Comparison of ENCODE assay signal across 8 cellular contexts in genomic region chr9:133029994-133030316, GRCh38. TPM values are rescaled to one million over a fixed set of nuclear protein-coding genes. Genes with fewer than 3 reads are reported as not detected.
DNase-seq lines count a peak whose midpoint lies in the region; ATAC-seq, FAIRE-seq and TF ChIP-seq lines count a peak whose summit lies in the region.

No MANE protein-coding gene starts in this region.

- H3K4me2 ChIP-seq in HepG2 (ENCODE audit: low read depth, low read length) = peak overlapping the region; percentile 85

- peak overlapping the region; percentile 93 to 99 (median 98) for H3K4me3 Mint-ChIP-seq in CD4-positive, alpha-beta memory T cell

- TF ChIP-seq CTCF in HepG2 (CRISPR knock-in tag; IDR thresholded peaks at IDR 0.05) (no peak), upper lobe of left lung (IDR thresholded peaks at IDR 0.05) (no peak)

- peak overlapping the region; percentile 83 for H3K27ac ChIP-seq in CD4-positive, alpha-beta memory T cell (ENCODE audit: low read depth, low read length)
- H3K27ac ChIP-seq in angular gyrus (ENCODE audit: low read depth, low read length) = peak overlapping the region; percentile 79
- peak overlapping the region; percentile 76 for H3K27ac ChIP-seq in HepG2 (ENCODE audit: extremely low read length, insufficient read depth, low read length)
- H3K27ac ChIP-seq in upper lobe of left lung = peak overlapping the region; percentile 91 to 97 (median 93)

- no peak overlapping the region for H2AFZ ChIP-seq in HepG2 (ENCODE audit: low read length)

- peak overlapping the region; percentile 93 for H3K9ac ChIP-seq in HepG2 (ENCODE audit: insufficient read depth, low read depth, low read length)

- no peak for TF ChIP-seq RAD21 in HepG2 (CRISPR knock-in tag; IDR thresholded peaks at IDR 0.05)

- H4K20me1 ChIP-seq in HepG2 (ENCODE audit: insufficient read depth, low read length) = peaks cover 4% of the 10 kb centered on the region; the same call in 1 of the 2 replicates

- no peaks in the 10 kb centered on the region for H3K27me3 ChIP-seq in CD4-positive, alpha-beta memory T cell (ENCODE audit: insufficient read depth, low read length)
- no peaks in the 10 kb centered on the region; a peak in 1 of 5 replicates for H3K27me3 ChIP-seq in HepG2 (ENCODE audit: control insufficient read depth in 1 of 2, insufficient read depth in 2 of 2, low read length in 2 of 2)
- H3K27me3 ChIP-seq in upper lobe of left lung = no peaks in the 10 kb centered on the region

- H3K79me2 ChIP-seq in HepG2 (ENCODE audit: insufficient read depth, low read length) = peaks cover 43% of the 10 kb centered on the region

- CTCF ChIA-PET in CD4-positive, alpha-beta memory T cell (lab: Charles Lee; ENCODE audit: partially characterized antibody) = interaction anchor here (0.6 to 5.1 kb wide), 10 partner anchors 7 to 386 kb away, joined by 3 to 35 read pairs (median 4); no protein-coding TSS in a partner anchor
- CTCF ChIA-PET in HepG2 (lab: Yijun Ruan, JAX; ENCODE audit: low intra/inter-chr PET ratio, low total read pairs) = no interaction called here

- in situ Hi-C loops in HepG2 (cut with HindIII; ENCODE audit: extremely low pct_ligation_motif_present, low pct_unique_long_range_greater_than_20kb) = no loop called here

- FAIRE-seq in HepG2 (lab: Jason Lieb, UNC) = no peak

- peaks cover 17 to 69% (median 46%) of the 10 kb centered on the region in 4 donors for H3K4me1 Mint-ChIP-seq in CD4-positive, alpha-beta memory T cell

- H3K27ac Mint-ChIP-seq in CD4-positive, alpha-beta memory T cell = peak overlapping the region; percentile 94 to 99 (median 98)

- intact Hi-C loops in CD4-positive, alpha-beta memory T cell (cut with micrococcal nuclease) = loop anchor here (1.0 to 10.0 kb wide), 2 partner anchors 114 to 155 kb away; no protein-coding TSS in a partner anchor
- intact Hi-C loops in HepG2 (cut with micrococcal nuclease; ENCODE audit: unreplicated experiment) = loop anchor here (5.0 kb wide), 1 partner anchor 117 kb away; no protein-coding TSS in a partner anchor

- ATAC-seq in HG03025 (IDR thresholded peaks at IDR 0.05; ENCODE audit: low FRiP score, unreplicated experiment) = peak; percentile 5
- ATAC-seq in HepG2 = no peak; the same call in 2 of the 3 replicates
- peak in 1 of 2 donors; percentile 19 for ATAC-seq in upper lobe of left lung (ENCODE audit: low FRiP score in 2 of 2)

- no peaks in the 10 kb centered on the region for H3K9me3 Mint-ChIP-seq in CD4-positive, alpha-beta memory T cell

- H3K36me3 Mint-ChIP-seq in CD4-positive, alpha-beta memory T cell = peaks cover 0 to 30% of the 10 kb centered on the region in 2 donors

- peak overlapping the region; percentile 84 for H3K4me3 ChIP-seq in CD4-positive, alpha-beta memory T cell (ENCODE audit: low read length in 2 of 2)
- H3K4me3 ChIP-seq in HepG2 (replicated peaks in 1 of 3; ENCODE audit: insufficient read depth in 1 of 3, low read depth in 2 of 3, low read length in 3 of 3) (peak overlapping the region; percentile 93 to 99 (median 95)), upper lobe of left lung (peak overlapping the region; percentile 73 to 92 (median 86))

- H3K27me3 Mint-ChIP-seq in CD4-positive, alpha-beta memory T cell = no peaks in the 10 kb centered on the region

- no peaks in the 10 kb centered on the region for H3K36me3 ChIP-seq in CD4-positive, alpha-beta memory T cell (ENCODE audit: insufficient read depth, low read length)
- H3K36me3 ChIP-seq in HepG2 (replicated peaks in 1 of 2; ENCODE audit: control insufficient read depth in 1 of 2, insufficient read depth in 2 of 2, low read length in 2 of 2) = peaks cover 2 to 7% of the 10 kb centered on the region in 2 experiments; a peak in 4 of 5 replicates
- no peaks in the 10 kb centered on the region for H3K36me3 ChIP-seq in upper lobe of left lung

- WGBS in HepG2 (ENCODE audit: low lambda C conversion rate) = no CpG with 5 or more reads among the region's 28 CpGs
- 1 to 2% methylated on average over 10 to 14 of the region's 28 CpGs for WGBS in upper lobe of left lung, 2 donors

- peaks cover 27% of the 10 kb centered on the region for H3K4me1 ChIP-seq in CD4-positive, alpha-beta memory T cell (ENCODE audit: insufficient read depth, low read length)
- H3K4me1 ChIP-seq in HepG2 (ENCODE audit: insufficient read depth, low read length) = peaks cover 42% of the 10 kb centered on the region
- H3K4me1 ChIP-seq in upper lobe of left lung = peaks cover 22 to 38% (median 31%) of the 10 kb centered on the region in 4 donors

- no peaks in the 10 kb centered on the region for H3K9me3 ChIP-seq in CD4-positive, alpha-beta memory T cell (ENCODE audit: control insufficient read depth in 1 of 2, low read length in 2 of 2)
- H3K9me3 ChIP-seq in HepG2 (ENCODE audit: low read length) (no peaks in the 10 kb centered on the region), upper lobe of left lung (no peaks in the 10 kb centered on the region)

- POLR2A ChIA-PET in CD4-positive, alpha-beta memory T cell (lab: Charles Lee; ENCODE audit: partially characterized antibody) = interaction anchor here (0.8 to 4.1 kb wide), 24 partner anchors 8 to 1134 kb away, joined by 3 to 59 read pairs (median 6); partner anchors contain the start of genes DDX31, GTF3C4, RALGDS and RNU6ATAC
- POLR2A ChIA-PET in HepG2 (lab: Yijun Ruan, JAX) = interaction anchor here (0.6 to 2.3 kb wide), 33 partner anchors 8 to 1135 kb away, joined by 3 to 27 read pairs (median 5); partner anchors contain the start of genes CACFD1, DDX31, GTF3C4 and SETX

- TF ChIP-seq POLR2A in HepG2 (IDR thresholded peaks at IDR 0.05; ENCODE audit: insufficient read depth in 1 of 2, low read depth in 2 of 2, low read length in 2 of 2) (no peak), upper lobe of left lung (IDR thresholded peaks at IDR 0.05) (no peak)

- TF ChIP-seq EP300 in HepG2 (IDR thresholded peaks at IDR 0.05; ENCODE audit: low read depth in 2 of 2, low read length in 2 of 2) = no peak
- TF ChIP-seq EP300 in HepG2 (CRISPR knock-in tag; IDR thresholded peaks at IDR 0.05; ENCODE audit: borderline replicate concordance) = no peak
- no peak for TF ChIP-seq EP300 in upper lobe of left lung (IDR thresholded peaks at IDR 0.05)

- peak in 1 of 5 donors; percentile 17 for DNase-seq in CD4-positive, alpha-beta memory T cell
- DNase-seq in HepG2 (ENCODE audit: low spot score) = no peak
- peak in 1 of 2 donors; percentile 25 for DNase-seq in upper lobe of left lung
- no peak for DNase-seq in activated effector memory CD4-positive, alpha-beta T cell treated with Interleukin-2 at 50 U/mL for 16 hours
- no peak for DNase-seq in NCI-H2227 treated with DMSO at 0.1 percent for 48 hours (lab: John Stamatoyannopoulos, UW)
- no peak for DNase-seq in activated CD4-positive, CD25-positive, alpha-beta regulatory T cell treated with anti-CD3 and anti-CD28 coated beads, Interleukin-2, amount 50 U/mL, for 72 hours

- BruUV-seq in HepG2 (replicated peaks; lab: Mats Ljungman, UMichigan) = TSS peak; percentile 97

RNA-seq across cellular contexts. Expression of gene GTF3C5, which starts 0.8 kb away (rescaled TPM):
- 10 to 100 TPM; 71.3 to 71.5 TPM for total RNA-seq in CD4-positive, alpha-beta memory T cell
- polyA plus RNA-seq in CD4-positive, alpha-beta memory T cell = 10 to 100 TPM; 33.5 to 34.0 TPM
- total RNA-seq in HepG2 (2016; rRNA removed; fragmentation: Illumina TruSeq; extraction: Trizol) = 43.4 and 66.9 TPM in 2 replicates
- 11.7 and 12.3 TPM in 2 replicates for total RNA-seq in HepG2 (2016; cell fraction: cytosol; rRNA removed; fragmentation: Illumina TruSeq; extraction: Trizol; ENCODE audit: low read depth)
- 37.9 and 65.5 TPM in 2 replicates for total RNA-seq in HepG2 (2016; cell fraction: insoluble cytoplasmic fraction; rRNA removed; fragmentation: Illumina TruSeq; extraction: Trizol)
- 20.2 and 20.6 TPM in 2 replicates for total RNA-seq in HepG2 (2016; cell fraction: membrane; rRNA removed; fragmentation: Illumina TruSeq; extraction: Trizol)
- total RNA-seq in HepG2 (2016; cell fraction: nucleus; rRNA removed; fragmentation: Illumina TruSeq; extraction: Trizol) = 76.0 and 76.7 TPM in 2 replicates
- polyA plus RNA-seq in HepG2 (2011; rRNA removed) = 92.6 and 110 TPM in 2 replicates
- polyA plus RNA-seq in HepG2 (2011; cell fraction: cytosol; rRNA removed) = 46.1 and 57.8 TPM in 2 replicates
- polyA plus RNA-seq in HepG2 (2011; cell fraction: nucleus; rRNA removed) = 477 and 487 TPM in 2 replicates
- polyA plus RNA-seq in HepG2 (2012) = 45.0 and 56.0 TPM in 2 replicates
- polyA plus RNA-seq in HepG2 (2016; cell fraction: cytosol; fragmentation: Illumina TruSeq; extraction: Trizol; ENCODE audit: low read depth) = 5.5 and 5.8 TPM in 2 replicates
- polyA plus RNA-seq in HepG2 (2016; cell fraction: insoluble cytoplasmic fraction; fragmentation: Illumina TruSeq; extraction: Trizol; ENCODE audit: low read depth) = 45.6 and 51.5 TPM in 2 replicates
- 13.2 and 13.8 TPM in 2 replicates for polyA plus RNA-seq in HepG2 (2016; cell fraction: membrane; fragmentation: Illumina TruSeq; extraction: Trizol; ENCODE audit: low read depth)
- polyA plus RNA-seq in HepG2 (2016; cell fraction: nucleus; fragmentation: Illumina TruSeq; extraction: Trizol; ENCODE audit: insufficient read depth, low read depth) = 196 and 212 TPM in 2 replicates
- polyA minus RNA-seq in HepG2 (2011; rRNA and poly(A)+ RNA removed; ENCODE audit: low replicate concordance) = 27.9 and 79.3 TPM in 2 replicates
- 24.3 and 26.7 TPM in 2 replicates for polyA minus RNA-seq in HepG2 (2011; cell fraction: cytosol; rRNA and poly(A)+ RNA removed)
- polyA minus RNA-seq in HepG2 (2011; cell fraction: nucleus; rRNA and poly(A)+ RNA removed) = 98.5 and 99.1 TPM in 2 replicates
- total RNA-seq in upper lobe of left lung = 100 to 1,000 TPM in 1 of 6 donors, 10 to 100 TPM in 5; 40.9 to 133 (median 49.7) TPM

RNA-seq across cellular contexts. Expression of gene CEL, which starts 31.8 kb away (rescaled TPM):
- 1 to 10 TPM; 1.2 to 1.6 TPM for total RNA-seq in CD4-positive, alpha-beta memory T cell
- under 1 TPM in 1 of 2 donors, not detected in 1; 0.15 TPM for polyA plus RNA-seq in CD4-positive, alpha-beta memory T cell
- total RNA-seq in HepG2 (2016; rRNA removed; fragmentation: Illumina TruSeq; extraction: Trizol) = 0.62 and 1.5 TPM in 2 replicates
- 0.35 and 0.40 TPM in 2 replicates for total RNA-seq in HepG2 (2016; cell fraction: cytosol; rRNA removed; fragmentation: Illumina TruSeq; extraction: Trizol; ENCODE audit: low read depth)
- total RNA-seq in HepG2 (2016; cell fraction: insoluble cytoplasmic fraction; rRNA removed; fragmentation: Illumina TruSeq; extraction: Trizol) = 0.55 and 1.2 TPM in 2 replicates
- total RNA-seq in HepG2 (2016; cell fraction: membrane; rRNA removed; fragmentation: Illumina TruSeq; extraction: Trizol) = 0.83 and 1.2 TPM in 2 replicates
- 1.6 and 1.7 TPM in 2 replicates for total RNA-seq in HepG2 (2016; cell fraction: nucleus; rRNA removed; fragmentation: Illumina TruSeq; extraction: Trizol)
- 0.63 and 0.81 TPM in 2 replicates for polyA plus RNA-seq in HepG2 (2011; rRNA removed)
- 0.19 and 0.34 TPM in 2 replicates for polyA plus RNA-seq in HepG2 (2011; cell fraction: cytosol; rRNA removed)
- 5.0 and 7.7 TPM in 2 replicates for polyA plus RNA-seq in HepG2 (2011; cell fraction: nucleus; rRNA removed)
- polyA plus RNA-seq in HepG2 (2012) = 1.2 and 1.6 TPM in 2 replicates
- 1.0 and 1.1 TPM in 2 replicates for polyA plus RNA-seq in HepG2 (2016; cell fraction: cytosol; fragmentation: Illumina TruSeq; extraction: Trizol; ENCODE audit: low read depth)
- 1.5 and 2.0 TPM in 2 replicates for polyA plus RNA-seq in HepG2 (2016; cell fraction: insoluble cytoplasmic fraction; fragmentation: Illumina TruSeq; extraction: Trizol; ENCODE audit: low read depth)
- polyA plus RNA-seq in HepG2 (2016; cell fraction: membrane; fragmentation: Illumina TruSeq; extraction: Trizol; ENCODE audit: low read depth) = 1.9 TPM in 2 replicates
- polyA plus RNA-seq in HepG2 (2016; cell fraction: nucleus; fragmentation: Illumina TruSeq; extraction: Trizol; ENCODE audit: insufficient read depth, low read depth) = 7.7 and 8.2 TPM in 2 replicates
- polyA minus RNA-seq in HepG2 (2011; rRNA and poly(A)+ RNA removed; ENCODE audit: low replicate concordance) = 0.70 TPM in 1 of 2 replicates, not detected in the other
- not detected in 2 replicates for polyA minus RNA-seq in HepG2 (2011; cell fraction: cytosol; rRNA and poly(A)+ RNA removed)
- polyA minus RNA-seq in HepG2 (2011; cell fraction: nucleus; rRNA and poly(A)+ RNA removed) = 0.50 and 1.2 TPM in 2 replicates
- total RNA-seq in upper lobe of left lung = 1 to 10 TPM in 3 of 6 donors, under 1 TPM in 2, not detected in 1; 0.15 to 9.4 (median 1.1) TPM

RNA-seq across cellular contexts. Expression of gene GFI1B, which starts 51.5 kb away (rescaled TPM):
- not detected for total RNA-seq in CD4-positive, alpha-beta memory T cell
- not detected for polyA plus RNA-seq in CD4-positive, alpha-beta memory T cell
- 0.51 TPM in 1 of 2 replicates, not detected in the other for total RNA-seq in HepG2 (2016; rRNA removed; fragmentation: Illumina TruSeq; extraction: Trizol)
- not detected in 2 replicates for total RNA-seq in HepG2 (2016; cell fraction: cytosol; rRNA removed; fragmentation: Illumina TruSeq; extraction: Trizol; ENCODE audit: low read depth)
- total RNA-seq in HepG2 (2016; cell fraction: insoluble cytoplasmic fraction; rRNA removed; fragmentation: Illumina TruSeq; extraction: Trizol) = 0.24 and 0.56 TPM in 2 replicates
- 0.15 and 0.52 TPM in 2 replicates for total RNA-seq in HepG2 (2016; cell fraction: membrane; rRNA removed; fragmentation: Illumina TruSeq; extraction: Trizol)
- total RNA-seq in HepG2 (2016; cell fraction: nucleus; rRNA removed; fragmentation: Illumina TruSeq; extraction: Trizol) = 0.28 TPM in 1 of 2 replicates, not detected in the other
- polyA plus RNA-seq in HepG2 (2011; rRNA removed) = 0.15 and 0.26 TPM in 2 replicates
- 0.15 and 0.18 TPM in 2 replicates for polyA plus RNA-seq in HepG2 (2011; cell fraction: cytosol; rRNA removed)
- 0.19 and 0.26 TPM in 2 replicates for polyA plus RNA-seq in HepG2 (2011; cell fraction: nucleus; rRNA removed)
- 0.19 and 0.80 TPM in 2 replicates for polyA plus RNA-seq in HepG2 (2012)
- polyA plus RNA-seq in HepG2 (2016; cell fraction: cytosol; fragmentation: Illumina TruSeq; extraction: Trizol; ENCODE audit: low read depth) = 0.09 and 0.19 TPM in 2 replicates
- polyA plus RNA-seq in HepG2 (2016; cell fraction: insoluble cytoplasmic fraction; fragmentation: Illumina TruSeq; extraction: Trizol; ENCODE audit: low read depth) = 0.21 and 0.30 TPM in 2 replicates
- polyA plus RNA-seq in HepG2 (2016; cell fraction: membrane; fragmentation: Illumina TruSeq; extraction: Trizol; ENCODE audit: low read depth) = 0.19 and 0.32 TPM in 2 replicates
- 0.49 TPM in 1 of 2 replicates, not detected in the other for polyA plus RNA-seq in HepG2 (2016; cell fraction: nucleus; fragmentation: Illumina TruSeq; extraction: Trizol; ENCODE audit: insufficient read depth, low read depth)
- 0.35 and 0.42 TPM in 2 replicates for polyA minus RNA-seq in HepG2 (2011; rRNA and poly(A)+ RNA removed; ENCODE audit: low replicate concordance)
- not detected in 2 replicates for polyA minus RNA-seq in HepG2 (2011; cell fraction: cytosol; rRNA and poly(A)+ RNA removed)
- 0.13 TPM in 1 of 2 replicates, not detected in the other for polyA minus RNA-seq in HepG2 (2011; cell fraction: nucleus; rRNA and poly(A)+ RNA removed)
- 1 to 10 TPM in 5 of 6 donors, under 1 TPM in 1; 0.97 to 3.5 (median 1.9) TPM for total RNA-seq in upper lobe of left lung
